In the genomic region with DNA sequence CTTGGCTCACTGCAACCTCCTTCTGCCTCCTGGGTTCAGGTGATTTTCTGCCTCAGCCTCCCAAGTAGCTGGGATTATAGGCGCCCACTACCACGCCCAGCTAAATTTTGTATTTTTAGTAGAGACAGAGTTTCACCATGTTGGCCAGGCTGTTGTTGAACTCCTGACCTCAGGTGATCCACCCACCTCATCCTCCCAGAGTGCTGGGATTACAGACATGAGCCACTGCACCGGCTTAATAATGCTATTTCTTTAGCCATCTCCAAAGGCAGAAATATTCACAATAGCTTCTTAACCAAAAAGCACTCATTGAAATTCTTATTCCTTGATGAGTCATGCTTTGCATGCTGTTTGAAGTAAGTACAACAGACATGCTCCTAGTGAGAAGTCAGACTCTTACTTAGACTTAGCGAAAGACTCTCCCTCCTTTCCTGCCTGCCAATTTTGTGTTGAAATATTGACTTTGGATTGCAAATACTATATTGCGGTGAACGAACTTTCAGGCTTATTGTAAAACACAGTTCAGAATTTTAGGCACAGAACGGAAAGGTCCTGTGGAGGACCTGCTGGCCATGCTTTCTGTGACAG, we compare ENCODE assay signal across 8 cellular contexts. TPM values are rescaled to one million over a fixed set of nuclear protein-coding genes. Genes with fewer than 3 reads are reported as not detected.
A peak's percentile ranks its signal among the peaks of the same experiment; 100 is the strongest.
DNase-seq lines count a peak whose midpoint lies in the region; ATAC-seq, FAIRE-seq and TF ChIP-seq lines count a peak whose summit lies in the region.

No MANE protein-coding gene starts in this region.

- peaks cover 27% of the 10 kb centered on the region for H4K20me1 ChIP-seq in PC-9 (ENCODE audit: insufficient read depth)
- peaks cover 27% of the 10 kb centered on the region for H4K20me1 ChIP-seq in endothelial cell of umbilical vein (replicated peaks; ENCODE audit: control insufficient read depth, extremely low read depth, insufficient read depth, low read length)

- CTCF ChIA-PET in PC-9 (lab: Charles Lee) (no interaction called here), endothelial cell of umbilical vein (lab: Charles Lee) (interaction anchor here (0.9 to 2.0 kb wide), 6 partner anchors 13 to 138 kb away, joined by 3 to 7 read pairs (median 4); partner anchors contain the start of gene SLC35F5)

- H3K4me3 ChIP-seq in PC-9 (peak overlapping the region; percentile 14; the same call in 1 of the 2 replicates), endothelial cell of umbilical vein (replicated peaks in 1 of 3; ENCODE audit: insufficient read depth in 1 of 3, low read depth in 1 of 3, low read length in 3 of 3) (no peak overlapping the region), BE2C (ENCODE audit: low read depth, low read length) (no peak overlapping the region)

- no peaks in the 10 kb centered on the region for H3K9me3 ChIP-seq in PC-9 (ENCODE audit: insufficient read depth, low read depth)
- H3K9me3 ChIP-seq in endothelial cell of umbilical vein (replicated peaks; ENCODE audit: control insufficient read depth, insufficient read depth, low read length), result no peaks in the 10 kb centered on the region
- H3K9me3 ChIP-seq in BE2C, result no peaks in the 10 kb centered on the region

- TF ChIP-seq CTCF in PC-9 (conservative IDR thresholded peaks at IDR 0.05), result no peak
- TF ChIP-seq CTCF in endothelial cell of umbilical vein (IDR thresholded peaks at IDR 0.05; ENCODE audit: extremely low read depth in 1 of 2, insufficient read depth in 1 of 2, low read depth in 1 of 2, low read length in 2 of 2), result no peak
- TF ChIP-seq CTCF in BE2C (IDR thresholded peaks at IDR 0.05; ENCODE audit: low read depth, low read length), result no peak

- H3K9ac ChIP-seq in endothelial cell of umbilical vein (replicated peaks; ENCODE audit: extremely low read depth, insufficient read depth, low read length), result no peak overlapping the region

- H3K27me3 ChIP-seq in PC-9 (ENCODE audit: insufficient read depth, low read depth), result no peaks in the 10 kb centered on the region
- H3K27me3 ChIP-seq in endothelial cell of umbilical vein (ENCODE audit: control insufficient read depth in 2 of 2, insufficient read depth in 2 of 2, low read length in 2 of 2), result no peaks in the 10 kb centered on the region
- no peaks in the 10 kb centered on the region for H3K27me3 ChIP-seq in BE2C

- peaks cover 37% of the 10 kb centered on the region for H3K4me1 ChIP-seq in PC-9 (replicated peaks; ENCODE audit: insufficient read depth)
- H3K4me1 ChIP-seq in endothelial cell of umbilical vein (ENCODE audit: control insufficient read depth, extremely low read depth, insufficient read depth, low read length), result peaks cover 71% of the 10 kb centered on the region
- H3K4me1 ChIP-seq in BE2C, result no peaks in the 10 kb centered on the region

- no peak for TF ChIP-seq POLR2A in GM12892 (IDR thresholded peaks at IDR 0.05; ENCODE audit: low read depth, low read length)
- no peak for TF ChIP-seq POLR2A in endothelial cell of umbilical vein (IDR thresholded peaks at IDR 0.05; ENCODE audit: low read depth, low read length)

- peaks cover 14% of the 10 kb centered on the region for H3F3A ChIP-seq in PC-9 (ENCODE audit: insufficient read depth, low read depth)

- dilution Hi-C loops in endothelial cell of umbilical vein (cut with MboI; ENCODE audit: extremely low pct_ligation_motif_present, low sequenced_read_pairs), result no loop called here

- peaks cover 25% of the 10 kb centered on the region for H3K36me3 ChIP-seq in PC-9 (ENCODE audit: low read depth)
- peaks cover 0 to 2% of the 10 kb centered on the region in 2 experiments for H3K36me3 ChIP-seq in endothelial cell of umbilical vein (ENCODE audit: control insufficient read depth in 2 of 2, extremely low read depth in 1 of 2, insufficient read depth in 2 of 2, low read length in 2 of 2)
- no peaks in the 10 kb centered on the region for H3K36me3 ChIP-seq in BE2C

- no TSS peak for BruUV-seq in PC-9 (replicated peaks; lab: Mats Ljungman, UMichigan)
- no TSS peak for BruUV-seq in endothelial cell of umbilical vein (replicated peaks; lab: Mats Ljungman, UMichigan)

- DNase-seq in GM12892 (ENCODE audit: insufficient read length) (no peak), PC-9 (peak; percentile 15 to 84), endothelial cell of umbilical vein (ENCODE audit: low read depth, low spot score) (peak; percentile 48), sciatic nerve (ENCODE audit: low spot score) (no peak), BE2C (no peak), NCI-H345 (lab: John Stamatoyannopoulos, UW) (no peak)

- H3K27ac ChIP-seq in PC-9 (peak overlapping the region; percentile 84), endothelial cell of umbilical vein (ENCODE audit: insufficient read depth, low read depth, low read length) (peak overlapping the region; percentile 16)

- intact Hi-C loops in PC-9 (cut with micrococcal nuclease; ENCODE audit: unreplicated experiment), result loop anchor here (5.0 kb wide), 1 partner anchor 38 kb away; no protein-coding TSS in a partner anchor
- intact Hi-C loops in endothelial cell of umbilical vein (cut with micrococcal nuclease), result loop anchor here (1.0 to 5.0 kb wide), 2 partner anchors 73 to 138 kb away; partner anchors contain the start of gene SLC35F5
- intact Hi-C loops in sciatic nerve (cut with DNase I), result no loop called here

- peak overlapping the region; percentile 57 for H3K4me2 ChIP-seq in PC-9
- H3K4me2 ChIP-seq in endothelial cell of umbilical vein (ENCODE audit: insufficient read depth, low read length), result peak overlapping the region; percentile 58

- FAIRE-seq in GM12892 (lab: Jason Lieb, UNC) (peak; percentile 78), endothelial cell of umbilical vein (lab: Jason Lieb, UNC) (peak; percentile 50)

- ATAC-seq in sciatic nerve (peak; percentile 60), HG02870 (IDR thresholded peaks at IDR 0.05; ENCODE audit: unreplicated experiment) (no peak), HG03025 (IDR thresholded peaks at IDR 0.05; ENCODE audit: low FRiP score, unreplicated experiment) (no peak)

- H3K9me1 ChIP-seq in endothelial cell of umbilical vein (replicated peaks; ENCODE audit: control insufficient read depth, extremely low read depth, insufficient read depth, low read length), result peaks cover 7% of the 10 kb centered on the region

- H2AFZ ChIP-seq in PC-9 (no peak overlapping the region), endothelial cell of umbilical vein (ENCODE audit: low read depth, low read length) (no peak overlapping the region)

- peaks cover 93% of the 10 kb centered on the region for H3K79me2 ChIP-seq in PC-9 (ENCODE audit: low read depth)
- peaks cover 94% of the 10 kb centered on the region for H3K79me2 ChIP-seq in endothelial cell of umbilical vein (ENCODE audit: control insufficient read depth, insufficient read depth, low read length)

- H3K9me2 ChIP-seq in PC-9 (ENCODE audit: insufficient read depth), result no peaks in the 10 kb centered on the region

- POLR2A ChIA-PET in PC-9 (lab: Charles Lee; ENCODE audit: unreplicated experiment) (interaction anchor here (0.6 kb wide), 2 partner anchors 13 to 75 kb away, joined by 3 to 6 read pairs; no protein-coding TSS in a partner anchor), endothelial cell of umbilical vein (lab: Charles Lee) (interaction anchor here (0.6 to 1.4 kb wide), 3 partner anchors 8 to 141 kb away, joined by 3 to 6 read pairs (median 4); partner anchors contain the start of gene SLC35F5)

TF ChIP-seq in endothelial cell of umbilical vein, 7 proteins besides CTCF, POLR2A, EP300 and RAD21:
- no peak for TF ChIP-seq POLR2AphosphoS5 (IDR thresholded peaks at IDR 0.05; ENCODE audit: insufficient read depth, low read depth, low read length)
- TF ChIP-seq JUN (IDR thresholded peaks at IDR 0.05; ENCODE audit: borderline replicate concordance, insufficient read depth, insufficient read length, low read depth), result peak; percentile 80
- TF ChIP-seq GATA2 (IDR thresholded peaks at IDR 0.05; ENCODE audit: insufficient read depth, insufficient read length, low read depth, low read length), result no peak
- TF ChIP-seq MAX (IDR thresholded peaks at IDR 0.05; ENCODE audit: insufficient read depth, insufficient read length), result no peak
- TF ChIP-seq MYC (IDR thresholded peaks at IDR 0.05; ENCODE audit: low read depth, low read length), result no peak
- TF ChIP-seq EZH2 (IDR thresholded peaks at IDR 0.05; ENCODE audit: borderline replicate concordance, low read depth, low read length, severe bottlenecking), result no peak
- TF ChIP-seq FOS (IDR thresholded peaks at IDR 0.05; ENCODE audit: borderline replicate concordance, insufficient read depth, low read length), result peak; percentile 79
TF ChIP-seq in endothelial cell of umbilical vein: peak in this region for 2.

RNA-seq across cellular contexts. Expression of gene ACTR3, which starts 4.4 kb away (rescaled TPM):
- polyA plus RNA-seq in GM12892 (2012; ENCODE audit: missing spikeins), result 339 TPM
- 220 and 222 TPM in 2 replicates for total RNA-seq in PC-9 (2021)
- 374 and 401 TPM in 2 replicates for total RNA-seq in endothelial cell of umbilical vein
- polyA plus RNA-seq in endothelial cell of umbilical vein, result 83.3 and 120 TPM in 2 replicates
- polyA plus RNA-seq in endothelial cell of umbilical vein (2011; cell fraction: cytosol; rRNA removed), result 157 and 172 TPM in 2 replicates
- 95.8 and 148 TPM in 2 replicates for polyA plus RNA-seq in endothelial cell of umbilical vein (2011; cell fraction: nucleus; rRNA removed)
- polyA plus RNA-seq in endothelial cell of umbilical vein (2012), result 272 and 311 TPM in 2 replicates
- 465 and 521 TPM in 2 replicates for polyA minus RNA-seq in endothelial cell of umbilical vein
- 99.4 TPM for polyA minus RNA-seq in endothelial cell of umbilical vein (2011; cell fraction: cytosol; rRNA and poly(A)+ RNA removed)
- 241 and 335 TPM in 2 replicates for polyA minus RNA-seq in endothelial cell of umbilical vein (2011; cell fraction: nucleus; rRNA and poly(A)+ RNA removed)
- 173 TPM for total RNA-seq in sciatic nerve
- 75.3 TPM for polyA plus RNA-seq in BE2C (2012; ENCODE audit: insufficient read depth, insufficient read length, low read depth)

Comparison
In these comparisons a context has a peak if more than half of its experiments do, and no peak if none do; other contexts are left out.
1. DNase-seq: peak in PC-9 (2 of 2) and endothelial cell of umbilical vein (single experiment); none in GM12892 (single experiment), sciatic nerve (single experiment), BE2C (single experiment) and NCI-H345 (single experiment).